Comparison of ENCODE assay signal across 7 cellular contexts in genomic region chr11:71611218-71611910, GRCh38. TPM values are rescaled to one million over a fixed set of nuclear protein-coding genes. Genes with fewer than 3 reads are reported as not detected.
"Had no signal": no experiment of that assay in that cellular context is flagged by ENCODE, and none has a peak within 500 bp of the region (broad histone marks: within the 10 kb centered on the region; RNA-seq: fewer than 3 reads in every experiment).

No MANE protein-coding gene starts in this region.

RNA-seq across cellular contexts. Expression of gene KRTAP5-11, which starts 28.7 kb away (rescaled TPM):
- total RNA-seq: LHCN-M2, MCF 10A, OCI-LY7, PC-9, Right ventricle myocardium superior, SJSA1 had no signal
- polyA plus RNA-seq: SK-N-SH had no signal

RNA-seq across cellular contexts. Expression of gene KRTAP5-10, which starts 46.0 kb away (rescaled TPM):
- total RNA-seq: LHCN-M2, MCF 10A, OCI-LY7, PC-9, Right ventricle myocardium superior, SJSA1 had no signal
- polyA plus RNA-seq: SK-N-SH had no signal
